In the genomic region with DNA sequence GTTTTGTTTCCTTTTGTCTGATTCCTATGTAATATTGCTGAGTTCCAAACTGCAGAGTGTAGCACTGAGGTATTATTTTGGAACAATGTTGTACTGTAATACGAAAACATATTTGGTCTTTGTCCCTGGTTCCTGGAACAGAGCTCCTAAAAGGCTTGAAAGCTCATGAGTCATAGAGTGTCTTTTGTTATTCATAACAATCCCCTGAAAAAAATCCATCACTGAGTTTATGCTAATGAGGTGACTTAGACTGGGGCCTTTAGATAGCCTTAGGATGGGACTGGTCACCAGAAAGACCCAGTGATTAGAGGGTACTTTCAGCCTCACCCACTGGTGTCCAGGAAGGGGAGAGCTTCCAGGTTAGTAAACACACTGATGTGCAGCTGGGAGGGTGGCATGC, we compare ENCODE assay signal across 10 cellular contexts.
DNase-seq lines count a peak whose midpoint lies in the region; ATAC-seq and TF ChIP-seq lines count a peak whose summit lies in the region.
"Had no signal": no experiment of that assay in that cellular context is flagged by ENCODE, and none has a peak within 500 bp of the region (broad histone marks: within the 10 kb centered on the region; RNA-seq: fewer than 3 reads in every experiment).

No MANE protein-coding gene starts in this region.

- no peak for TF ChIP-seq CTCF in AG10803 (conservative IDR thresholded peaks at IDR 0.05; ENCODE audit: low read length)
- no peak for TF ChIP-seq CTCF in astrocyte of the cerebellum (IDR thresholded peaks at IDR 0.05; ENCODE audit: low read depth, low read length, missing control alignments)
- TF ChIP-seq CTCF in WERI-Rb-1 (IDR thresholded peaks at IDR 0.05; ENCODE audit: low read depth, low read length) = no peak

- in situ Hi-C loops in astrocyte of the cerebellum (cut with HindIII; ENCODE audit: low sequenced_read_pairs) = no loop called here

- no peaks in the 10 kb centered on the region for H3K36me3 ChIP-seq in WERI-Rb-1

- H3K4me3 ChIP-seq in AG10803 (ENCODE audit: low read length) (no peak overlapping the region), astrocyte of the cerebellum (ENCODE audit: low read depth, low read length) (no peak overlapping the region), WERI-Rb-1 (ENCODE audit: low read depth, low read length) (no peak overlapping the region)

- no peaks in the 10 kb centered on the region for H3K9me3 ChIP-seq in WERI-Rb-1 (ENCODE audit: severe bottlenecking)

- ATAC-seq in GM19395 (IDR thresholded peaks at IDR 0.05; ENCODE audit: unreplicated experiment) (peak; percentile 84), HG03095 (IDR thresholded peaks at IDR 0.05; ENCODE audit: unreplicated experiment) (peak; percentile 67), GM19467 (IDR thresholded peaks at IDR 0.05; ENCODE audit: unreplicated experiment) (no peak)

- peak; percentile 20 for DNase-seq in AG10803 (ENCODE audit: low read depth)
- DNase-seq in astrocyte of the cerebellum (ENCODE audit: low read depth) = peak; percentile 53
- no peak for DNase-seq in WERI-Rb-1
- no peak for DNase-seq in GF-D8 (lab: John Stamatoyannopoulos, UW)
- no peak for DNase-seq in MV-4-11 (lab: John Stamatoyannopoulos, UW)
- DNase-seq: C1 segment of cervical spinal cord had no signal

- no peaks in the 10 kb centered on the region for H3K27me3 ChIP-seq in WERI-Rb-1 (ENCODE audit: insufficient read depth, low read depth, severe bottlenecking)

- no peak overlapping the region for H3K27ac ChIP-seq in WERI-Rb-1
- H3K27ac ChIP-seq: HL-60 had no signal

Comparison
In these comparisons a context has a peak if more than half of its experiments do, and no peak if none do; other contexts are left out.
1. DNase-seq: peak in AG10803 (single experiment) and astrocyte of the cerebellum (single experiment); none in WERI-Rb-1 (single experiment), GF-D8 (single experiment) and MV-4-11 (single experiment).